Comparison of ENCODE assay signal across 15 cellular contexts in genomic region chr4:188428935-188429334, GRCh38.
DNase-seq lines count a peak whose midpoint lies in the region; ATAC-seq and TF ChIP-seq lines count a peak whose summit lies in the region.
"Had no signal": no experiment of that assay in that cellular context is flagged by ENCODE, and none has a peak within 500 bp of the region (broad histone marks: within the 10 kb centered on the region; RNA-seq: fewer than 3 reads in every experiment).

No MANE protein-coding gene starts in this region.

- H3K9ac ChIP-seq in mammary epithelial cell (ENCODE audit: insufficient read depth, low read length) = no peak overlapping the region
- no peak overlapping the region for H3K9ac ChIP-seq in colonic mucosa (ENCODE audit: low read depth in 2 of 2, low read length in 2 of 2)

- no peak overlapping the region for H3K4me3 ChIP-seq in mammary epithelial cell (replicated peaks in 1 of 3; ENCODE audit: insufficient read depth in 1 of 3, low read depth in 2 of 3, low read length in 3 of 3)
- peak overlapping the region; percentile 10 for H3K4me3 ChIP-seq in osteoblast (ENCODE audit: insufficient read depth, low read length)
- no peak overlapping the region for H3K4me3 ChIP-seq in colonic mucosa
- H3K4me3 ChIP-seq: adrenal gland had no signal

- dilution Hi-C loops in mammary epithelial cell (cut with HindIII; ENCODE audit: low sequenced_read_pairs) = no loop called here

- H3K27me3 ChIP-seq in mammary epithelial cell (ENCODE audit: insufficient read depth, low read length) (no peaks in the 10 kb centered on the region), osteoblast (ENCODE audit: insufficient read depth, low read length) (no peaks in the 10 kb centered on the region), colonic mucosa (no peaks in the 10 kb centered on the region)
- H3K27me3 ChIP-seq: adrenal gland had no signal

- intact Hi-C loops in mammary epithelial cell (cut with micrococcal nuclease) = no loop called here
- intact Hi-C loops in colonic mucosa (cut with DNase I) = no loop called here

- ATAC-seq in GM21786 (IDR thresholded peaks at IDR 0.05; ENCODE audit: unreplicated experiment) (no peak), HG03432 (IDR thresholded peaks at IDR 0.05; ENCODE audit: unreplicated experiment) (no peak)
- ATAC-seq: left ventricle myocardium superior; naive thymus-derived CD8-positive, alpha-beta T cell had no signal

- H3K79me2 ChIP-seq in mammary epithelial cell (ENCODE audit: insufficient read depth, low read length) (no peaks in the 10 kb centered on the region), osteoblast (ENCODE audit: insufficient read depth, low read length) (peaks cover 56% of the 10 kb centered on the region)

- peaks cover 7% of the 10 kb centered on the region for H3K4me1 ChIP-seq in mammary epithelial cell (ENCODE audit: insufficient read depth, low read length)
- peaks cover 12% of the 10 kb centered on the region for H3K4me1 ChIP-seq in osteoblast (ENCODE audit: insufficient read depth, low read length)
- H3K4me1 ChIP-seq in colonic mucosa = no peaks in the 10 kb centered on the region
- H3K4me1 ChIP-seq: adrenal gland had no signal

- H3K4me2 ChIP-seq in mammary epithelial cell (ENCODE audit: insufficient read depth, low read depth, low read length) (peak overlapping the region; percentile 48), osteoblast (ENCODE audit: insufficient read depth, low read length) (peak overlapping the region; percentile 40)

- CTCF ChIA-PET in mammary epithelial cell (lab: Charles Lee; ENCODE audit: low non-redundant PET) = no interaction called here

- H3K9me3 ChIP-seq in mammary epithelial cell (replicated peaks; ENCODE audit: insufficient read depth, low read length) = no peaks in the 10 kb centered on the region
- no peaks in the 10 kb centered on the region for H3K9me3 ChIP-seq in osteoblast (ENCODE audit: low read depth, low read length)
- no peaks in the 10 kb centered on the region for H3K9me3 ChIP-seq in colonic mucosa
- H3K9me3 ChIP-seq: adrenal gland had no signal

- TF ChIP-seq CTCF in mammary epithelial cell (conservative IDR thresholded peaks at IDR 0.05 in 1 of 2, IDR thresholded peaks at IDR 0.05 in 1 of 2; ENCODE audit: extremely low read depth in 1 of 2, insufficient read depth in 1 of 2, low read depth in 1 of 2, low read length in 2 of 2) (no peak), osteoblast (IDR thresholded peaks at IDR 0.05; ENCODE audit: extremely low read depth, low read depth, low read length) (no peak), colonic mucosa (IDR thresholded peaks at IDR 0.05) (no peak)

- no peaks in the 10 kb centered on the region for H4K20me1 ChIP-seq in mammary epithelial cell (ENCODE audit: insufficient read depth, low read length)
- H4K20me1 ChIP-seq in osteoblast (ENCODE audit: insufficient read depth, low read length) = no peaks in the 10 kb centered on the region

- in situ Hi-C loops in mammary epithelial cell (cut with MboI; ENCODE audit: low sequenced_read_pairs in 2 of 2) = no loop called here

- DNase-seq in H4 (ENCODE audit: low spot score) (peak; percentile 21), NCI-H510A (lab: John Stamatoyannopoulos, UW) (peak; percentile 6), mammary epithelial cell (peak; percentile 76), osteoblast (ENCODE audit: insufficient read length, low spot score, missing footprints) (no peak), colonic mucosa (no peak)
- DNase-seq: activated CD4-positive, CD25-positive, alpha-beta regulatory T cell treated with anti-CD3 and anti-CD28 coated beads, Interleukin-2, amount 50 U/mL, for 72 hours; activated T-cell treated with anti-CD3 and anti-CD28 coated beads, Interleukin-2, amount 50 U/mL, for 48 hours; adrenal gland; CD4-positive, alpha-beta T cell; left ventricle myocardium superior; naive thymus-derived CD8-positive, alpha-beta T cell; NCI-H82; SW 1271 had no signal

- H2AFZ ChIP-seq in mammary epithelial cell (ENCODE audit: low read depth, low read length) = peak overlapping the region; percentile 44
- no peak overlapping the region for H2AFZ ChIP-seq in osteoblast (ENCODE audit: low read length)

- 1% methylated on average over 6 of the region's 6 CpGs for WGBS in mammary epithelial cell (ENCODE audit: low coverage, missing lambda C conversion rate)

- no TSS peak for BruUV-seq in mammary epithelial cell (replicated peaks; lab: Mats Ljungman, UMichigan)

- H3K27ac ChIP-seq in mammary epithelial cell (ENCODE audit: insufficient read depth, low read depth, low read length) (peak overlapping the region; percentile 49), osteoblast (ENCODE audit: low read depth, low read length) (peak overlapping the region; percentile 17), colonic mucosa (no peak overlapping the region)
- H3K27ac ChIP-seq: adrenal gland had no signal

- no peaks in the 10 kb centered on the region for H3K36me3 ChIP-seq in mammary epithelial cell (ENCODE audit: insufficient read depth, low read length)
- no peaks in the 10 kb centered on the region for H3K36me3 ChIP-seq in osteoblast (ENCODE audit: insufficient read depth, low read length)
- H3K36me3 ChIP-seq in colonic mucosa = no peaks in the 10 kb centered on the region
- H3K36me3 ChIP-seq: adrenal gland had no signal

Comparison
In these comparisons a context has a peak if more than half of its experiments do, and no peak if none do; other contexts are left out.
1. DNase-seq: peak in H4 (single experiment), NCI-H510A (single experiment) and mammary epithelial cell (single experiment); none in osteoblast (single experiment) and colonic mucosa (single experiment).